ENCODE assay signal across 1 cellular context in the genomic region with DNA sequence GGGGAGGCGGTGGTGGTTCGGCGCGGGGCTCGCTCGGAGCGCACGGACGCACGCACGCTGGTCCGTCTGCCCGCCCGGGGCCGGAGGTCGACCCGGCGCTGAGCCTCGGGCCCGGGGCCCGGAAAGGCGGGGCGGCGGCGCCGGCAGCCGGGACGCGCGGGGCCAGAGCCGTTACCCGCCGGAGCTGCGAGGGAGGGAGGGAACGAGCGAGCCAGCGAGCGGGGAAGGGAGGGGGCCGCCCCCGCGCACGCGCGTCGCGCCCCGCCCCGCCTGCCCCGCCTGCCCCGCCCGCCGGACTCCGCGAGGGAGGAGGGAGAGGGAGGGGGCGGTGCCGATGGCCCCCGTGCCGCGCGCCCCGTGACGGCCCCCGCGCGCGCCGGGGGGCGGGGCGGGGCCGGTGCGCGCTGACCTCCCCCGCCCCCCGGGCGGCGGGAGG.
A peak's percentile ranks its signal among the peaks of the same experiment; 100 is the strongest.
TF ChIP-seq lines count a peak whose summit lies in the region.

No MANE protein-coding gene starts in this region.

TF ChIP-seq in H1, 55 proteins besides CTCF, POLR2A, EP300 and RAD21:
- no peak for TF ChIP-seq SP4 (IDR thresholded peaks at IDR 0.05; ENCODE audit: low read length)
- no peak for TF ChIP-seq TEAD4 (IDR thresholded peaks at IDR 0.05; ENCODE audit: low read depth, low read length)
- peak; percentile 26 for TF ChIP-seq KDM4A (IDR thresholded peaks at IDR 0.05; ENCODE audit: low read depth, low read length, severe bottlenecking)
- no peak for TF ChIP-seq CBX5 (IDR thresholded peaks at IDR 0.05; ENCODE audit: low read depth, low read length)
- peak; percentile 39 for TF ChIP-seq PHF8 (conservative IDR thresholded peaks at IDR 0.05; ENCODE audit: low read depth, low read length)
- no peak for TF ChIP-seq SUZ12 (IDR thresholded peaks at IDR 0.05; ENCODE audit: low read length)
- no peak for TF ChIP-seq CEBPB (IDR thresholded peaks at IDR 0.05; ENCODE audit: low read depth, low read length)
- no peak for TF ChIP-seq RBBP5 (IDR thresholded peaks at IDR 0.05; ENCODE audit: borderline replicate concordance, low read depth, low read length)
- TF ChIP-seq NRF1 (IDR thresholded peaks at IDR 0.05; ENCODE audit: low read depth, low read length): peak; percentile 10; the same call in 1 of the 2 replicates
- no peak for TF ChIP-seq GABPA (IDR thresholded peaks at IDR 0.05; ENCODE audit: borderline replicate concordance, insufficient read depth, low read length)
- no peak for TF ChIP-seq HDAC2 (IDR thresholded peaks at IDR 0.05; ENCODE audit: borderline replicate concordance in 1 of 2, low read depth in 2 of 2, low read length in 2 of 2)
TF ChIP-seq in H1: peak in this region for 3.
